In the genomic region with DNA sequence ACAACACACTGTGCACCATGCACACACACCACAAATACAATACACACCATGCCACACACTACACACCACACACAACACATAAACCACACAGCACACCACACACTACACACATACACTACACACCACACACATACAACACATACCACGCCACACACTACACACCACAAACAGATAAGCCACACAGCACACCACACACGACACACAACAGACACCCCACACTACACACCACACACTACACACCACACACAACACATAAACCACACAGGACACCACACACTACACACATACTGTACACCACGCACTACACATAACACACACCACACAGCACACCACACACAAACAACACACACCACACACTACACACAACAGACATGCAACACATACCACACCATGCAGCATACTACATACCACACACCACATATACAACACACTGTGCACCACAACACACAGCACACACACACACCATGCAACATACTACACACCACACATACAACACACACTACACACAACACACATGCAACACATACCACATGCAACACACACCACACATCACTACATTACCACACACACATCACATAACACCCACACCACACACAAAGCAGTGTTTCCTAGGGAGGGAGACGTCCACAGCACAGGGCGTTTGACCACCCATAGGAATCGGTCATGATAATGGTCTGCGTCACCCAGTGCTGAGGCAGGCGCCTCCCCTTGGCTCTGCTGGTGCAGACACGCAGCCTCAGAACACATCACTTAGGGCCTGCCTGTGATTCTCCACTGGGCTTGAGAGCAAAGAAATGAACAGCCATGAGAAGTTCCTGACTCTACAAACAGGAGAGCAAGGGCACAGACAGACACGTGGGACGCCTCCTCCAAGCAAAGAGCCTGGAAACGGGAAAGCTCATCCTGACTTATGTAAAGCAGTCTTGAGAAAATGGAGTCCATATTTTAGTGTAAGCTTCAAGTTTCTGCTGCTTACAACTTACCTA, we compare ENCODE assay signal across 16 cellular contexts.
"Had no signal": no experiment of that assay in that cellular context is flagged by ENCODE, and none has a peak within 500 bp of the region (broad histone marks: within the 10 kb centered on the region; RNA-seq: fewer than 3 reads in every experiment).

No MANE protein-coding gene starts in this region.

- H3K79me2 ChIP-seq: hepatocyte had no signal

- H3K9me3 ChIP-seq: adrenal gland, thoracic aorta, uterus had no signal

- H3K27me3 ChIP-seq: adrenal gland, gastroesophageal sphincter, hepatocyte, uterus had no signal

- H3K4me1 Mint-ChIP-seq: activated CD4-positive, alpha-beta T cell treated with anti-CD3 and anti-CD28 coated beads for 36 hours; activated naive CD4-positive, alpha-beta T cell treated with anti-CD3 and anti-CD28 coated beads, Interleukin-2, amount 10 ng/mL, durations not matched to agents 7 days and 5 days; central memory CD8-positive, alpha-beta T cell; nephron had no signal

- H3K36me3 Mint-ChIP-seq: activated naive CD4-positive, alpha-beta T cell treated with anti-CD3 and anti-CD28 coated beads, Interleukin-2, amount 10 ng/mL, durations not matched to agents 7 days and 5 days had no signal

- DNase-seq: activated CD4-positive, alpha-beta T cell treated with anti-CD3 and anti-CD28 coated beads for 36 hours; activated CD8-positive, alpha-beta T cell treated with anti-CD3 and anti-CD28 coated beads, Interleukin-2, amount 10 ng/mL, durations not matched to agents 7 days and 5 days; activated naive CD4-positive, alpha-beta T cell treated with anti-CD3 and anti-CD28 coated beads, Interleukin-2, amount 10 ng/mL, durations not matched to agents 7 days and 5 days; adrenal gland; effector memory CD8-positive, alpha-beta T cell; stimulated activated CD4-positive, alpha-beta T cell treated with anti-CD3 and anti-CD28 coated beads, Interleukin-15, amount 100 ng/mL, for 24 hours; stimulated activated CD4-positive, alpha-beta T cell treated with anti-CD3 and anti-CD28 coated beads, Interleukin-4, amount 100 ng/mL, for 24 hours; T-helper 1 cell; uterus; WERI-Rb-1 had no signal

- H3K4me3 ChIP-seq: adrenal gland, gastroesophageal sphincter, hepatocyte, thoracic aorta, uterus had no signal

- H3K27ac Mint-ChIP-seq: activated CD4-positive, alpha-beta T cell treated with anti-CD3 and anti-CD28 coated beads for 36 hours; activated CD8-positive, alpha-beta T cell treated with anti-CD3 and anti-CD28 coated beads, Interleukin-2, amount 10 ng/mL, durations not matched to agents 7 days and 5 days; activated naive CD4-positive, alpha-beta T cell treated with anti-CD3 and anti-CD28 coated beads, Interleukin-2, amount 10 ng/mL, durations not matched to agents 7 days and 5 days; effector memory CD8-positive, alpha-beta T cell; nephron; stimulated activated naive CD8-positive, alpha-beta T cell treated with anti-CD3 and anti-CD28 coated beads, Interleukin-15, Interleukin-2, amounts not matched to agents 100 ng/mL and 50 ng/mL, for 24 hours had no signal

- H3K27me3 Mint-ChIP-seq: activated CD4-positive, alpha-beta T cell treated with anti-CD3 and anti-CD28 coated beads for 36 hours; activated naive CD4-positive, alpha-beta T cell treated with anti-CD3 and anti-CD28 coated beads, Interleukin-2, amount 10 ng/mL, durations not matched to agents 7 days and 5 days; central memory CD8-positive, alpha-beta T cell; effector memory CD8-positive, alpha-beta T cell; stimulated activated naive CD8-positive, alpha-beta T cell treated with anti-CD3 and anti-CD28 coated beads, Interleukin-15, Interleukin-2, amounts not matched to agents 100 ng/mL and 50 ng/mL, for 24 hours had no signal

- H3K4me3 Mint-ChIP-seq: activated CD4-positive, alpha-beta T cell treated with anti-CD3 and anti-CD28 coated beads for 36 hours; activated CD8-positive, alpha-beta T cell treated with anti-CD3 and anti-CD28 coated beads, Interleukin-2, amount 10 ng/mL, durations not matched to agents 7 days and 5 days; activated naive CD4-positive, alpha-beta T cell treated with anti-CD3 and anti-CD28 coated beads, Interleukin-2, amount 10 ng/mL, durations not matched to agents 7 days and 5 days; central memory CD8-positive, alpha-beta T cell; effector memory CD8-positive, alpha-beta T cell; nephron; stimulated activated naive CD8-positive, alpha-beta T cell treated with anti-CD3 and anti-CD28 coated beads, Interleukin-15, Interleukin-2, amounts not matched to agents 100 ng/mL and 50 ng/mL, for 24 hours had no signal

- H2AFZ ChIP-seq: hepatocyte had no signal

- H3K36me3 ChIP-seq: adrenal gland, gastroesophageal sphincter, thoracic aorta, uterus, WERI-Rb-1 had no signal

- H3K4me1 ChIP-seq: adrenal gland, gastroesophageal sphincter, uterus had no signal

- H3K9me3 Mint-ChIP-seq: central memory CD8-positive, alpha-beta T cell had no signal

- H3K27ac ChIP-seq: adrenal gland, gastroesophageal sphincter, hepatocyte, thoracic aorta, uterus, WERI-Rb-1 had no signal

- H3K4me2 ChIP-seq: hepatocyte had no signal
